Comparison of ENCODE assay signal across 22 cellular contexts in genomic region chr17:5443728-5444127, GRCh38.
"Had no signal": no experiment of that assay in that cellular context is flagged by ENCODE, and none has a peak within 500 bp of the region (broad histone marks: within the 10 kb centered on the region; RNA-seq: fewer than 3 reads in every experiment).

No MANE protein-coding gene starts in this region.

- H2AFZ ChIP-seq: hepatocyte had no signal

- H3K4me1 ChIP-seq: foreskin keratinocyte had no signal

- H3K9me3 ChIP-seq: esophagus muscularis mucosa, gastroesophageal sphincter, heart left ventricle, left lung, lower lobe of right lung had no signal

- DNase-seq: dermis blood vessel endothelial cell; dorsolateral prefrontal cortex; effector CD4-positive, alpha-beta T cell; effector memory CD4-positive, alpha-beta T cell; foreskin keratinocyte; hypothalamus; immature natural killer cell; left cardiac atrium; left lung; left ventricle myocardium superior; lower lobe of right lung; mesenchymal stem cell; midbrain had no signal

- FAIRE-seq: colon, endothelial cell of umbilical vein, frontal cortex, keratinocyte had no signal

- ATAC-seq: foreskin keratinocyte, gastroesophageal sphincter, heart left ventricle, left cardiac atrium, left lung, left ventricle myocardium superior, lower lobe of right lung had no signal

- H3K4me2 ChIP-seq: hepatocyte had no signal

- H3K27ac ChIP-seq: coronary artery, esophagus muscularis mucosa, foreskin keratinocyte, gastroesophageal sphincter, heart left ventricle, hepatocyte, left lung, lower lobe of right lung had no signal

- H3K27me3 ChIP-seq: dorsolateral prefrontal cortex, esophagus muscularis mucosa, foreskin keratinocyte, gastroesophageal sphincter, heart left ventricle, hepatocyte, left lung had no signal

- H3K4me3 ChIP-seq: coronary artery, dorsolateral prefrontal cortex, esophagus muscularis mucosa, gastroesophageal sphincter, heart left ventricle, hepatocyte, left lung, lower lobe of right lung had no signal
